ENCODE assay signal across 16 cellular contexts in genomic region chr2:64558682-64559081, GRCh38. TPM values are rescaled to one million over a fixed set of nuclear protein-coding genes. Genes with fewer than 3 reads are reported as not detected.
DNase-seq lines count a peak whose midpoint lies in the region; ATAC-seq and TF ChIP-seq lines count a peak whose summit lies in the region.
"Had no signal": no experiment of that assay in that cellular context is flagged by ENCODE, and none has a peak within 500 bp of the region (broad histone marks: within the 10 kb centered on the region; RNA-seq: fewer than 3 reads in every experiment).

No MANE protein-coding gene starts in this region.

- H3K9me3 ChIP-seq in prostate gland: no peaks in the 10 kb centered on the region
- H3K9me3 ChIP-seq: Caco-2, HAP-1 had no signal

- no peaks in the 10 kb centered on the region for H3K27me3 ChIP-seq in prostate gland (replicated peaks; ENCODE audit: insufficient read depth)

- H3K4me3 Mint-ChIP-seq in stimulated activated naive CD8-positive, alpha-beta T cell treated with anti-CD3 and anti-CD28 coated beads, Interleukin-15, Interleukin-2, amounts not matched to agents 100 ng/mL and 50 ng/mL, for 24 hours: no peak overlapping the region
- H3K4me3 Mint-ChIP-seq in stimulated activated naive CD8-positive, alpha-beta T cell treated with anti-CD3 and anti-CD28 coated beads, Interleukin-15, amount 100 ng/mL, for 72 hours: no peak overlapping the region
- H3K4me3 Mint-ChIP-seq in IgD-negative memory B cell (no peak overlapping the region), naive B cell (no peak overlapping the region)
- H3K4me3 Mint-ChIP-seq: B cell; CD8-positive, alpha-beta memory T cell; HFFc6 had no signal

- no peaks in the 10 kb centered on the region for H3K9me3 Mint-ChIP-seq in stimulated activated naive CD8-positive, alpha-beta T cell treated with anti-CD3 and anti-CD28 coated beads, Interleukin-15, Interleukin-2, amounts not matched to agents 100 ng/mL and 50 ng/mL, for 24 hours
- no peaks in the 10 kb centered on the region for H3K9me3 Mint-ChIP-seq in stimulated activated naive CD8-positive, alpha-beta T cell treated with anti-CD3 and anti-CD28 coated beads, Interleukin-15, amount 100 ng/mL, for 72 hours
- no peaks in the 10 kb centered on the region for H3K9me3 Mint-ChIP-seq in IgD-negative memory B cell
- H3K9me3 Mint-ChIP-seq in naive B cell: no peaks in the 10 kb centered on the region
- H3K9me3 Mint-ChIP-seq: CD8-positive, alpha-beta memory T cell; HFFc6 had no signal

- DNase-seq in stimulated activated naive CD8-positive, alpha-beta T cell treated with anti-CD3 and anti-CD28 coated beads, Interleukin-15, amount 100 ng/mL, for 72 hours: no peak
- DNase-seq in naive B cell (no peak), foreskin melanocyte (no peak), prostate gland (ENCODE audit: low spot score) (no peak), germinal center (ENCODE audit: low spot score) (no peak)
- DNase-seq: C1 segment of cervical spinal cord; Caco-2; CD8-positive, alpha-beta memory T cell; DMS53; GF-D8; GOT3; HFFc6 had no signal

- H3K27me3 Mint-ChIP-seq in stimulated activated naive CD8-positive, alpha-beta T cell treated with anti-CD3 and anti-CD28 coated beads, Interleukin-15, Interleukin-2, amounts not matched to agents 100 ng/mL and 50 ng/mL, for 24 hours: no peaks in the 10 kb centered on the region
- no peaks in the 10 kb centered on the region for H3K27me3 Mint-ChIP-seq in stimulated activated naive CD8-positive, alpha-beta T cell treated with anti-CD3 and anti-CD28 coated beads, Interleukin-15, amount 100 ng/mL, for 72 hours
- H3K27me3 Mint-ChIP-seq in IgD-negative memory B cell (no peaks in the 10 kb centered on the region), naive B cell (no peaks in the 10 kb centered on the region)
- H3K27me3 Mint-ChIP-seq: B cell; CD8-positive, alpha-beta memory T cell had no signal

- peaks cover 34% of the 10 kb centered on the region for H3K4me1 Mint-ChIP-seq in stimulated activated naive CD8-positive, alpha-beta T cell treated with anti-CD3 and anti-CD28 coated beads, Interleukin-15, Interleukin-2, amounts not matched to agents 100 ng/mL and 50 ng/mL, for 24 hours (ENCODE audit: low read depth)
- peaks cover 36% of the 10 kb centered on the region for H3K4me1 Mint-ChIP-seq in stimulated activated naive CD8-positive, alpha-beta T cell treated with anti-CD3 and anti-CD28 coated beads, Interleukin-15, amount 100 ng/mL, for 72 hours
- H3K4me1 Mint-ChIP-seq in IgD-negative memory B cell: peaks cover 19 to 31% (median 30%) of the 10 kb centered on the region in 3 donors
- peaks cover 13 to 24% (median 23%) of the 10 kb centered on the region in 3 donors for H3K4me1 Mint-ChIP-seq in naive B cell

- intact Hi-C loops in prostate gland (cut with DNase I): no loop called here

- TF ChIP-seq POLR2A in prostate gland (IDR thresholded peaks at IDR 0.05): no peak

- ATAC-seq in stimulated activated naive CD8-positive, alpha-beta T cell treated with anti-CD3 and anti-CD28 coated beads, Interleukin-15, amount 100 ng/mL, for 72 hours: no peak
- ATAC-seq in naive B cell (ENCODE audit: low read depth in 2 of 2): no peak

- H3K27ac ChIP-seq in prostate gland: no peak overlapping the region

- H3K4me1 ChIP-seq in prostate gland (replicated peaks): no peaks in the 10 kb centered on the region
- H3K4me1 ChIP-seq: Caco-2 had no signal

- peak overlapping the region; percentile 14 for H3K27ac Mint-ChIP-seq in stimulated activated naive CD8-positive, alpha-beta T cell treated with anti-CD3 and anti-CD28 coated beads, Interleukin-15, Interleukin-2, amounts not matched to agents 100 ng/mL and 50 ng/mL, for 24 hours
- no peak overlapping the region for H3K27ac Mint-ChIP-seq in stimulated activated naive CD8-positive, alpha-beta T cell treated with anti-CD3 and anti-CD28 coated beads, Interleukin-15, amount 100 ng/mL, for 72 hours
- H3K27ac Mint-ChIP-seq in IgD-negative memory B cell (peak overlapping the region in 2 of 3 donors; percentile 36 to 76), naive B cell (peak overlapping the region in 4 of 6 donors; percentile 22 to 87 (median 58))
- H3K27ac Mint-ChIP-seq: HFFc6 had no signal

- no peak overlapping the region for H3K4me3 ChIP-seq in prostate gland
- H3K4me3 ChIP-seq: HAP-1 had no signal

- H3K36me3 ChIP-seq in prostate gland: no peaks in the 10 kb centered on the region
- H3K36me3 ChIP-seq: HAP-1 had no signal

- H3K36me3 Mint-ChIP-seq in stimulated activated naive CD8-positive, alpha-beta T cell treated with anti-CD3 and anti-CD28 coated beads, Interleukin-15, Interleukin-2, amounts not matched to agents 100 ng/mL and 50 ng/mL, for 24 hours (ENCODE audit: low read depth): peaks cover 9% of the 10 kb centered on the region
- H3K36me3 Mint-ChIP-seq in IgD-negative memory B cell: no peaks in the 10 kb centered on the region
- no peaks in the 10 kb centered on the region for H3K36me3 Mint-ChIP-seq in naive B cell

- no peak for TF ChIP-seq CTCF in prostate gland (IDR thresholded peaks at IDR 0.05)

- WGBS in prostate gland: 87% methylated on average over 3 of the region's 3 CpGs

RNA-seq across cellular contexts. Expression of gene AFTPH, which starts 34.6 kb away (rescaled TPM):
- polyA plus RNA-seq in IgD-negative memory B cell (63.5 TPM), naive B cell (ENCODE audit: low read depth in 6 of 6) (10 to 100 TPM; 48.2 to 77.9 (median 57.2) TPM)
- 10 to 100 TPM; 61.3 to 68.1 TPM for total RNA-seq in prostate gland

Comparison
In these comparisons a context has a peak if more than half of its experiments do, and no peak if none do; other contexts are left out.
1. H3K27ac Mint-ChIP-seq: peak in stimulated activated naive CD8-positive, alpha-beta T cell treated with anti-CD3 and anti-CD28 coated beads, Interleukin-15, Interleukin-2, amounts not matched to agents 100 ng/mL and 50 ng/mL, for 24 hours (single experiment), IgD-negative memory B cell (2 of 3) and naive B cell (4 of 6); none in stimulated activated naive CD8-positive, alpha-beta T cell treated with anti-CD3 and anti-CD28 coated beads, Interleukin-15, amount 100 ng/mL, for 72 hours (0 of 2).